ENCODE assay signal across 1 cellular context in the genomic region with DNA sequence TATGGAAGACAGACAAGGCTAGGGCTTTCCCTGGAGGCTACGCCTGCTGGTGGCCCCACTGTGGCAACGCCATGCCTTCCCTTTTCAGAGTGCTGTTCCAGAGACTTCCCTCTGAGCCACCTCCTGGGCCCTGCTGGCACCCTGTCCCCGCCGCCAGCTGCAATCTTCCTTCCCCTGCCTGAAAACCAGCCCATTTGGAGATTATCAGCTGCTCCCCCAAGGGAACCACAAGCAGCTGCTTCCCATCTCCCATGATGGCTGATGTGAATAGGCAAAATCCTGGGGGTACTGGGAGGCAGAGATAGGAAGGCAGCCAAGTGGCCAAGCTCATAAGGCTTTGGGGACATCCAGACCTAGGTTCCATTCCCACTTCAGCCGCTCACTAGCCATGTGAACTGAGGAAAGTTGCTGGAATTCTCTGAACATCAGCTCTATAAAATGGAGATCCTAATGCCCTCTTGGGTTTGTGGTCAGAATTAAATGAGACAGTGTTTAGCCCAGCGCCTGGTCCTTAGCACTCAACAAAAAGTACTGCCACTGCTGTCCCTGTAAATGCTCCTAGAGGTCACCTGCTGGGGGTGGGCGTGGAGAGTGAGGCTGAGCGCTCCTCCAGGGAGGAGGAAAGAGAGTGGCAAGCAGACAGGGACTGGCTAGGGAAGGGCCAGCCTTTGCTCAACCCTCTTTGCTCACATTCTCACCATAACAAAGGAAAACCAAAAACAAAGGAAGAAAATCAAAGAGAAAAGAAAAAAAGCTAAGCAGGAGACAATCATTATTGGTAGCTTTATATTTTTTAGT.
TF ChIP-seq lines count a peak whose summit lies in the region.

No MANE protein-coding gene starts in this region.

TF ChIP-seq in K562, 482 proteins besides CTCF, POLR2A, EP300 and RAD21 (continued from another document and continues in another):
- TF ChIP-seq, protein P1, sequence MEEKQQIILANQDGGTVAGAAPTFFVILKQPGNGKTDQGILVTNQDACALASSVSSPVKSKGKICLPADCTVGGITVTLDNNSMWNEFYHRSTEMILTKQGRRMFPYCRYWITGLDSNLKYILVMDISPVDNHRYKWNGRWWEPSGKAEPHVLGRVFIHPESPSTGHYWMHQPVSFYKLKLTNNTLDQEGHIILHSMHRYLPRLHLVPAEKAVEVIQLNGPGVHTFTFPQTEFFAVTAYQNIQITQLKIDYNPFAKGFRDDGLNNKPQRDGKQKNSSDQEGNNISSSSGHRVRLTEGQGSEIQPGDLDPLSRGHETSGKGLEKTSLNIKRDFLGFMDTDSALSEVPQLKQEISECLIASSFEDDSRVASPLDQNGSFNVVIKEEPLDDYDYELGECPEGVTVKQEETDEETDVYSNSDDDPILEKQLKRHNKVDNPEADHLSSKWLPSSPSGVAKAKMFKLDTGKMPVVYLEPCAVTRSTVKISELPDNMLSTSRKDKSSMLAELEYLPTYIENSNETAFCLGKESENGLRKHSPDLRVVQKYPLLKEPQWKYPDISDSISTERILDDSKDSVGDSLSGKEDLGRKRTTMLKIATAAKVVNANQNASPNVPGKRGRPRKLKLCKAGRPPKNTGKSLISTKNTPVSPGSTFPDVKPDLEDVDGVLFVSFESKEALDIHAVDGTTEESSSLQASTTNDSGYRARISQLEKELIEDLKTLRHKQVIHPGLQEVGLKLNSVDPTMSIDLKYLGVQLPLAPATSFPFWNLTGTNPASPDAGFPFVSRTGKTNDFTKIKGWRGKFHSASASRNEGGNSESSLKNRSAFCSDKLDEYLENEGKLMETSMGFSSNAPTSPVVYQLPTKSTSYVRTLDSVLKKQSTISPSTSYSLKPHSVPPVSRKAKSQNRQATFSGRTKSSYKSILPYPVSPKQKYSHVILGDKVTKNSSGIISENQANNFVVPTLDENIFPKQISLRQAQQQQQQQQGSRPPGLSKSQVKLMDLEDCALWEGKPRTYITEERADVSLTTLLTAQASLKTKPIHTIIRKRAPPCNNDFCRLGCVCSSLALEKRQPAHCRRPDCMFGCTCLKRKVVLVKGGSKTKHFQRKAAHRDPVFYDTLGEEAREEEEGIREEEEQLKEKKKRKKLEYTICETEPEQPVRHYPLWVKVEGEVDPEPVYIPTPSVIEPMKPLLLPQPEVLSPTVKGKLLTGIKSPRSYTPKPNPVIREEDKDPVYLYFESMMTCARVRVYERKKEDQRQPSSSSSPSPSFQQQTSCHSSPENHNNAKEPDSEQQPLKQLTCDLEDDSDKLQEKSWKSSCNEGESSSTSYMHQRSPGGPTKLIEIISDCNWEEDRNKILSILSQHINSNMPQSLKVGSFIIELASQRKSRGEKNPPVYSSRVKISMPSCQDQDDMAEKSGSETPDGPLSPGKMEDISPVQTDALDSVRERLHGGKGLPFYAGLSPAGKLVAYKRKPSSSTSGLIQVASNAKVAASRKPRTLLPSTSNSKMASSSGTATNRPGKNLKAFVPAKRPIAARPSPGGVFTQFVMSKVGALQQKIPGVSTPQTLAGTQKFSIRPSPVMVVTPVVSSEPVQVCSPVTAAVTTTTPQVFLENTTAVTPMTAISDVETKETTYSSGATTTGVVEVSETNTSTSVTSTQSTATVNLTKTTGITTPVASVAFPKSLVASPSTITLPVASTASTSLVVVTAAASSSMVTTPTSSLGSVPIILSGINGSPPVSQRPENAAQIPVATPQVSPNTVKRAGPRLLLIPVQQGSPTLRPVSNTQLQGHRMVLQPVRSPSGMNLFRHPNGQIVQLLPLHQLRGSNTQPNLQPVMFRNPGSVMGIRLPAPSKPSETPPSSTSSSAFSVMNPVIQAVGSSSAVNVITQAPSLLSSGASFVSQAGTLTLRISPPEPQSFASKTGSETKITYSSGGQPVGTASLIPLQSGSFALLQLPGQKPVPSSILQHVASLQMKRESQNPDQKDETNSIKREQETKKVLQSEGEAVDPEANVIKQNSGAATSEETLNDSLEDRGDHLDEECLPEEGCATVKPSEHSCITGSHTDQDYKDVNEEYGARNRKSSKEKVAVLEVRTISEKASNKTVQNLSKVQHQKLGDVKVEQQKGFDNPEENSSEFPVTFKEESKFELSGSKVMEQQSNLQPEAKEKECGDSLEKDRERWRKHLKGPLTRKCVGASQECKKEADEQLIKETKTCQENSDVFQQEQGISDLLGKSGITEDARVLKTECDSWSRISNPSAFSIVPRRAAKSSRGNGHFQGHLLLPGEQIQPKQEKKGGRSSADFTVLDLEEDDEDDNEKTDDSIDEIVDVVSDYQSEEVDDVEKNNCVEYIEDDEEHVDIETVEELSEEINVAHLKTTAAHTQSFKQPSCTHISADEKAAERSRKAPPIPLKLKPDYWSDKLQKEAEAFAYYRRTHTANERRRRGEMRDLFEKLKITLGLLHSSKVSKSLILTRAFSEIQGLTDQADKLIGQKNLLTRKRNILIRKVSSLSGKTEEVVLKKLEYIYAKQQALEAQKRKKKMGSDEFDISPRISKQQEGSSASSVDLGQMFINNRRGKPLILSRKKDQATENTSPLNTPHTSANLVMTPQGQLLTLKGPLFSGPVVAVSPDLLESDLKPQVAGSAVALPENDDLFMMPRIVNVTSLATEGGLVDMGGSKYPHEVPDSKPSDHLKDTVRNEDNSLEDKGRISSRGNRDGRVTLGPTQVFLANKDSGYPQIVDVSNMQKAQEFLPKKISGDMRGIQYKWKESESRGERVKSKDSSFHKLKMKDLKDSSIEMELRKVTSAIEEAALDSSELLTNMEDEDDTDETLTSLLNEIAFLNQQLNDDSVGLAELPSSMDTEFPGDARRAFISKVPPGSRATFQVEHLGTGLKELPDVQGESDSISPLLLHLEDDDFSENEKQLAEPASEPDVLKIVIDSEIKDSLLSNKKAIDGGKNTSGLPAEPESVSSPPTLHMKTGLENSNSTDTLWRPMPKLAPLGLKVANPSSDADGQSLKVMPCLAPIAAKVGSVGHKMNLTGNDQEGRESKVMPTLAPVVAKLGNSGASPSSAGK (IDR thresholded peaks at IDR 0.05) = no peak
- TF ChIP-seq, protein P2, sequence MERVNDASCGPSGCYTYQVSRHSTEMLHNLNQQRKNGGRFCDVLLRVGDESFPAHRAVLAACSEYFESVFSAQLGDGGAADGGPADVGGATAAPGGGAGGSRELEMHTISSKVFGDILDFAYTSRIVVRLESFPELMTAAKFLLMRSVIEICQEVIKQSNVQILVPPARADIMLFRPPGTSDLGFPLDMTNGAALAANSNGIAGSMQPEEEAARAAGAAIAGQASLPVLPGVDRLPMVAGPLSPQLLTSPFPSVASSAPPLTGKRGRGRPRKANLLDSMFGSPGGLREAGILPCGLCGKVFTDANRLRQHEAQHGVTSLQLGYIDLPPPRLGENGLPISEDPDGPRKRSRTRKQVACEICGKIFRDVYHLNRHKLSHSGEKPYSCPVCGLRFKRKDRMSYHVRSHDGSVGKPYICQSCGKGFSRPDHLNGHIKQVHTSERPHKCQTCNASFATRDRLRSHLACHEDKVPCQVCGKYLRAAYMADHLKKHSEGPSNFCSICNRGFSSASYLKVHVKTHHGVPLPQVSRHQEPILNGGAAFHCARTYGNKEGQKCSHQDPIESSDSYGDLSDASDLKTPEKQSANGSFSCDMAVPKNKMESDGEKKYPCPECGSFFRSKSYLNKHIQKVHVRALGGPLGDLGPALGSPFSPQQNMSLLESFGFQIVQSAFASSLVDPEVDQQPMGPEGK (CRISPR knock-in tag; IDR thresholded peaks at IDR 0.05; ENCODE audit: borderline replicate concordance) = no peak
- TF ChIP-seq CC2D1A (IDR thresholded peaks at IDR 0.05) (peak; percentile 92; the same call in 1 of the 2 replicates), SRSF7 (optimal IDR thresholded peaks at IDR 0.05; ENCODE audit: low read depth, low read length) (no peak), ZNF24 (IDR thresholded peaks at IDR 0.05) (no peak), ETV1 (tag; conservative IDR thresholded peaks at IDR 0.05; ENCODE audit: low read depth) (no peak), KDM1A (IDR thresholded peaks at IDR 0.05) (peak; percentile 88 to 93), HDAC1 (IDR thresholded peaks at IDR 0.05) (peak in 1 of 2 experiments; percentile 91; a peak in 2 of 4 replicates), TAF15 (IDR thresholded peaks at IDR 0.05; ENCODE audit: low read depth, low read length) (no peak), ZNF347 (CRISPR knock-in tag; IDR thresholded peaks at IDR 0.05; ENCODE audit: low read depth) (no peak), CBFB (CRISPR knock-in tag; IDR thresholded peaks at IDR 0.05) (peak; percentile 95), CBX3 (IDR thresholded peaks at IDR 0.05; ENCODE audit: borderline replicate concordance in 1 of 2, low read length in 2 of 2) (peak in 1 of 2 experiments; percentile 65; a peak in 1 of 3 replicates), JUNB (CRISPR knock-in tag; conservative IDR thresholded peaks at IDR 0.05) (no peak), SETDB1 (IDR thresholded peaks at IDR 0.05; ENCODE audit: low read length) (no peak), RBM39 (optimal IDR thresholded peaks at IDR 0.05; ENCODE audit: low read depth, low read length) (no peak), HNRNPK (IDR thresholded peaks at IDR 0.05; ENCODE audit: low read depth, low read length, poor library complexity, severe bottlenecking) (no peak), FOSL1 (tag; conservative IDR thresholded peaks at IDR 0.05) (peak; percentile 60; the same call in 1 of the 2 replicates), CTBP1 (IDR thresholded peaks at IDR 0.05; ENCODE audit: borderline replicate concordance) (peak; percentile 82; the same call in 1 of the 2 replicates), ARID1B (IDR thresholded peaks at IDR 0.05) (peak; percentile 98), ZNF445 (CRISPR knock-in tag; IDR thresholded peaks at IDR 0.05; ENCODE audit: low read depth) (peak; percentile 79; the same call in 1 of the 2 replicates), LCOR (CRISPR knock-in tag; IDR thresholded peaks at IDR 0.05) (peak; percentile 98)
- TF ChIP-seq, protein P3, sequence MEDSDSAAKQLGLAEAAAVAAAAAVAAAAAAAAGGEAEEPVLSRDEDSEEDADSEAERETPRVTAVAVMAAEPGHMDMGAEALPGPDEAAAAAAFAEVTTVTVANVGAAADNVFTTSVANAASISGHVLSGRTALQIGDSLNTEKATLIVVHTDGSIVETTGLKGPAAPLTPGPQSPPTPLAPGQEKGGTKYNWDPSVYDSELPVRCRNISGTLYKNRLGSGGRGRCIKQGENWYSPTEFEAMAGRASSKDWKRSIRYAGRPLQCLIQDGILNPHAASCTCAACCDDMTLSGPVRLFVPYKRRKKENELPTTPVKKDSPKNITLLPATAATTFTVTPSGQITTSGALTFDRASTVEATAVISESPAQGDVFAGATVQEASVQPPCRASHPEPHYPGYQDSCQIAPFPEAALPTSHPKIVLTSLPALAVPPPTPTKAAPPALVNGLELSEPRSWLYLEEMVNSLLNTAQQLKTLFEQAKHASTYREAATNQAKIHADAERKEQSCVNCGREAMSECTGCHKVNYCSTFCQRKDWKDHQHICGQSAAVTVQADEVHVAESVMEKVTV (CRISPR knock-in tag; IDR thresholded peaks at IDR 0.05) = peak; percentile 35; the same call in 1 of the 2 replicates
- TF ChIP-seq, protein P4, sequence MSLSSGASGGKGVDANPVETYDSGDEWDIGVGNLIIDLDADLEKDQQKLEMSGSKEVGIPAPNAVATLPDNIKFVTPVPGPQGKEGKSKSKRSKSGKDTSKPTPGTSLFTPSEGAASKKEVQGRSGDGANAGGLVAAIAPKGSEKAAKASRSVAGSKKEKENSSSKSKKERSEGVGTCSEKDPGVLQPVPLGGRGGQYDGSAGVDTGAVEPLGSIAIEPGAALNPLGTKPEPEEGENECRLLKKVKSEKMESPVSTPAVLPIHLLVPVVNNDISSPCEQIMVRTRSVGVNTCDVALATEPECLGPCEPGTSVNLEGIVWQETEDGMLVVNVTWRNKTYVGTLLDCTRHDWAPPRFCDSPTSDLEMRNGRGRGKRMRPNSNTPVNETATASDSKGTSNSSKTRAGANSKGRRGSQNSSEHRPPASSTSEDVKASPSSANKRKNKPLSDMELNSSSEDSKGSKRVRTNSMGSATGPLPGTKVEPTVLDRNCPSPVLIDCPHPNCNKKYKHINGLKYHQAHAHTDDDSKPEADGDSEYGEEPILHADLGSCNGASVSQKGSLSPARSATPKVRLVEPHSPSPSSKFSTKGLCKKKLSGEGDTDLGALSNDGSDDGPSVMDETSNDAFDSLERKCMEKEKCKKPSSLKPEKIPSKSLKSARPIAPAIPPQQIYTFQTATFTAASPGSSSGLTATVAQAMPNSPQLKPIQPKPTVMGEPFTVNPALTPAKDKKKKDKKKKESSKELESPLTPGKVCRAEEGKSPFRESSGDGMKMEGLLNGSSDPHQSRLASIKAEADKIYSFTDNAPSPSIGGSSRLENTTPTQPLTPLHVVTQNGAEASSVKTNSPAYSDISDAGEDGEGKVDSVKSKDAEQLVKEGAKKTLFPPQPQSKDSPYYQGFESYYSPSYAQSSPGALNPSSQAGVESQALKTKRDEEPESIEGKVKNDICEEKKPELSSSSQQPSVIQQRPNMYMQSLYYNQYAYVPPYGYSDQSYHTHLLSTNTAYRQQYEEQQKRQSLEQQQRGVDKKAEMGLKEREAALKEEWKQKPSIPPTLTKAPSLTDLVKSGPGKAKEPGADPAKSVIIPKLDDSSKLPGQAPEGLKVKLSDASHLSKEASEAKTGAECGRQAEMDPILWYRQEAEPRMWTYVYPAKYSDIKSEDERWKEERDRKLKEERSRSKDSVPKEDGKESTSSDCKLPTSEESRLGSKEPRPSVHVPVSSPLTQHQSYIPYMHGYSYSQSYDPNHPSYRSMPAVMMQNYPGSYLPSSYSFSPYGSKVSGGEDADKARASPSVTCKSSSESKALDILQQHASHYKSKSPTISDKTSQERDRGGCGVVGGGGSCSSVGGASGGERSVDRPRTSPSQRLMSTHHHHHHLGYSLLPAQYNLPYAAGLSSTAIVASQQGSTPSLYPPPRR (CRISPR knock-in tag; IDR thresholded peaks at IDR 0.05; ENCODE audit: borderline replicate concordance) = peak; percentile 92; the same call in 1 of the 2 replicates
- TF ChIP-seq, protein P5, sequence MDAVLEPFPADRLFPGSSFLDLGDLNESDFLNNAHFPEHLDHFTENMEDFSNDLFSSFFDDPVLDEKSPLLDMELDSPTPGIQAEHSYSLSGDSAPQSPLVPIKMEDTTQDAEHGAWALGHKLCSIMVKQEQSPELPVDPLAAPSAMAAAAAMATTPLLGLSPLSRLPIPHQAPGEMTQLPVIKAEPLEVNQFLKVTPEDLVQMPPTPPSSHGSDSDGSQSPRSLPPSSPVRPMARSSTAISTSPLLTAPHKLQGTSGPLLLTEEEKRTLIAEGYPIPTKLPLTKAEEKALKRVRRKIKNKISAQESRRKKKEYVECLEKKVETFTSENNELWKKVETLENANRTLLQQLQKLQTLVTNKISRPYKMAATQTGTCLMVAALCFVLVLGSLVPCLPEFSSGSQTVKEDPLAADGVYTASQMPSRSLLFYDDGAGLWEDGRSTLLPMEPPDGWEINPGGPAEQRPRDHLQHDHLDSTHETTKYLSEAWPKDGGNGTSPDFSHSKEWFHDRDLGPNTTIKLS (IDR thresholded peaks at IDR 0.05; ENCODE audit: borderline replicate concordance, low read depth) = peak; percentile 26; the same call in 1 of the 2 replicates
- TF ChIP-seq, protein P6, sequence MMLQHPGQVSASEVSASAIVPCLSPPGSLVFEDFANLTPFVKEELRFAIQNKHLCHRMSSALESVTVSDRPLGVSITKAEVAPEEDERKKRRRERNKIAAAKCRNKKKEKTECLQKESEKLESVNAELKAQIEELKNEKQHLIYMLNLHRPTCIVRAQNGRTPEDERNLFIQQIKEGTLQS (IDR thresholded peaks at IDR 0.05) = no peak
- TF ChIP-seq, protein P6 (CRISPR knock-in tag; conservative IDR thresholded peaks at IDR 0.05) = 0 out of 2 replicates have a peak, but pooled peaks have one; percentile 60
